In the genomic region with DNA sequence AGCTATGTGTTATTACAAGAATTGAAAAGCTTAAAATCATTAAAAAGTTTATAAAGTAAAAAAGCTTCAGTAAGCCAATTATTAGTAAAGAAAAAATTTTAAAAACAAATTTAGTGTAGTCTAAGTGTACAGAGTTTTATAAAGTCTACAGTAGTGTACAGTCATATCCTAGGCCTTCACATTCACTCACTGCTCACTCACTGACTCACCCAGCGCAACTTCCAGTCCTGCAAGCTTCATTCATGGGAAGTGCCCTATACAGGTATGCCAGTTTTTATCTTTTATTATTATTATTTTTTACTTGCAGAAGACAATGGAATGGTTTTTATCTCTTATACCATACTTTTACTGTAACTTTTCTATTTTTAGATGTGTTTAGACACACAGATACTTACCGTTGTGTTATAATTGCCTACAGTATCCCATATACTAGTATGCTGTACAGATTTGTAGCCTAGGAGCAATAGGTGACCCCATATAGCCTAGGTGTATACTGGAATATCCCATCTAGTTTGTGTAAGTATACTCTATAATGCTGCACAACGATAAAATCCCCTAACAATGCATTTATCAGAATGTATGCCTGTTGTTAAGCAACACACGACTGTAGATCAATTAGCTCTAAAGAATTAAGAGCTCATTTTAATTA, we compare ENCODE assay signal across 18 cellular contexts.
DNase-seq lines count a peak whose midpoint lies in the region; ATAC-seq and TF ChIP-seq lines count a peak whose summit lies in the region.
"Had no signal": no experiment of that assay in that cellular context is flagged by ENCODE, and none has a peak within 500 bp of the region (broad histone marks: within the 10 kb centered on the region; RNA-seq: fewer than 3 reads in every experiment).

No MANE protein-coding gene starts in this region.

- no peaks in the 10 kb centered on the region for H3K27me3 ChIP-seq in foreskin keratinocyte
- no peaks in the 10 kb centered on the region for H3K27me3 ChIP-seq in upper lobe of left lung

- no peak for TF ChIP-seq EP300 in upper lobe of left lung (IDR thresholded peaks at IDR 0.05)

- H3K36me3 ChIP-seq in upper lobe of left lung: peaks cover 0 to 4% (median 0%) of the 10 kb centered on the region in 4 donors
- H3K36me3 ChIP-seq: HAP-1 had no signal

- CTCF ChIA-PET in activated CD4-positive, alpha-beta memory T cell treated with anti-CD3 and anti-CD28 coated beads for 36 hours (lab: Charles Lee): interaction anchor here (1.2 kb wide), 1 partner anchor 11 kb away, joined by 5 read pairs; no protein-coding TSS in a partner anchor
- CTCF ChIA-PET in activated CD4-positive, alpha-beta memory T cell treated with anti-CD3 and anti-CD28 coated beads, Interleukin-2, amount 10 ng/mL, durations not matched to agents 7 days and 5 days (lab: Charles Lee): interaction anchor here (0.6 kb wide), 1 partner anchor 189 kb away, joined by 3 read pairs; no protein-coding TSS in a partner anchor
- CTCF ChIA-PET in activated CD4-positive, alpha-beta T cell treated with anti-CD3 and anti-CD28 coated beads, Interleukin-2, amount 10 ng/mL, durations not matched to agents 7 days and 5 days (lab: Charles Lee): interaction anchor here (1.0 kb wide), 1 partner anchor 14 kb away, joined by 4 read pairs; no protein-coding TSS in a partner anchor

- no peaks in the 10 kb centered on the region for H3K9me3 Mint-ChIP-seq in activated CD4-positive, alpha-beta memory T cell treated with anti-CD3 and anti-CD28 coated beads for 36 hours
- H3K9me3 Mint-ChIP-seq in activated CD4-positive, alpha-beta memory T cell treated with anti-CD3 and anti-CD28 coated beads, Interleukin-2, amount 10 ng/mL, durations not matched to agents 7 days and 5 days: no peaks in the 10 kb centered on the region
- no peaks in the 10 kb centered on the region for H3K9me3 Mint-ChIP-seq in activated CD4-positive, alpha-beta T cell treated with anti-CD3 and anti-CD28 coated beads, Interleukin-2, amount 10 ng/mL, durations not matched to agents 7 days and 5 days
- H3K9me3 Mint-ChIP-seq: brain, immature natural killer cell had no signal

- intact Hi-C loops in activated CD4-positive, alpha-beta memory T cell treated with anti-CD3 and anti-CD28 coated beads for 36 hours (cut with micrococcal nuclease): no loop called here

- peaks cover 3% of the 10 kb centered on the region for H3K36me3 Mint-ChIP-seq in activated CD4-positive, alpha-beta memory T cell treated with anti-CD3 and anti-CD28 coated beads for 36 hours
- H3K36me3 Mint-ChIP-seq in activated CD4-positive, alpha-beta memory T cell treated with anti-CD3 and anti-CD28 coated beads, Interleukin-2, amount 10 ng/mL, durations not matched to agents 7 days and 5 days (ENCODE audit: low read depth): no peaks in the 10 kb centered on the region
- H3K36me3 Mint-ChIP-seq in activated CD4-positive, alpha-beta T cell treated with anti-CD3 and anti-CD28 coated beads, Interleukin-2, amount 10 ng/mL, durations not matched to agents 7 days and 5 days (ENCODE audit: low read depth): peaks cover 2% of the 10 kb centered on the region
- H3K36me3 Mint-ChIP-seq: brain had no signal

- DNase-seq in activated CD4-positive, alpha-beta memory T cell treated with anti-CD3 and anti-CD28 coated beads for 36 hours: peak; percentile 20
- no peak for DNase-seq in activated CD4-positive, alpha-beta memory T cell treated with anti-CD3 and anti-CD28 coated beads, Interleukin-2, amount 10 ng/mL, durations not matched to agents 7 days and 5 days
- DNase-seq in amniotic epithelial cell (ENCODE audit: low read depth) (peak; percentile 64), foreskin keratinocyte (peak; percentile 37 to 74), upper lobe of left lung (no peak)
- DNase-seq in activated CD4-positive, alpha-beta T cell treated with anti-CD3 and anti-CD28 coated beads, Interleukin-2, amount 10 ng/mL, durations not matched to agents 7 days and 5 days: no peak
- DNase-seq: 8988T; activated effector memory CD4-positive, alpha-beta T cell treated with Interleukin-2 at 50 U/mL for 16 hours; CD4-positive, alpha-beta memory T cell; DND-41; immature natural killer cell; KBM-7; NCI-H1417; stimulated activated naive CD4-positive, alpha-beta T cell treated with Interleukin-2 at 50 U/mL for 16 hours had no signal

- H3K9me3 ChIP-seq in upper lobe of left lung: no peaks in the 10 kb centered on the region
- H3K9me3 ChIP-seq: HAP-1 had no signal

- H3K27ac ChIP-seq in foreskin keratinocyte (no peak overlapping the region), upper lobe of left lung (no peak overlapping the region)

- peak; percentile 95 for ATAC-seq in foreskin keratinocyte
- no peak for ATAC-seq in upper lobe of left lung (ENCODE audit: low FRiP score in 2 of 2)
- no peak for ATAC-seq in GM19023 (IDR thresholded peaks at IDR 0.05; ENCODE audit: unreplicated experiment)
- ATAC-seq in GM21423 (IDR thresholded peaks at IDR 0.05; ENCODE audit: unreplicated experiment): no peak

- H3K27me3 Mint-ChIP-seq in activated CD4-positive, alpha-beta memory T cell treated with anti-CD3 and anti-CD28 coated beads for 36 hours: no peaks in the 10 kb centered on the region
- no peaks in the 10 kb centered on the region for H3K27me3 Mint-ChIP-seq in activated CD4-positive, alpha-beta memory T cell treated with anti-CD3 and anti-CD28 coated beads, Interleukin-2, amount 10 ng/mL, durations not matched to agents 7 days and 5 days
- no peaks in the 10 kb centered on the region for H3K27me3 Mint-ChIP-seq in activated CD4-positive, alpha-beta T cell treated with anti-CD3 and anti-CD28 coated beads, Interleukin-2, amount 10 ng/mL, durations not matched to agents 7 days and 5 days
- H3K27me3 Mint-ChIP-seq: brain; CD4-positive, alpha-beta memory T cell had no signal

- TF ChIP-seq CTCF in foreskin keratinocyte (conservative IDR thresholded peaks at IDR 0.05) (no peak), upper lobe of left lung (IDR thresholded peaks at IDR 0.05) (no peak)

- WGBS in upper lobe of left lung, 2 donors: 91 to 94% methylated on average over 4 of the region's 4 CpGs

- no peak overlapping the region for H3K27ac Mint-ChIP-seq in activated CD4-positive, alpha-beta memory T cell treated with anti-CD3 and anti-CD28 coated beads for 36 hours
- H3K27ac Mint-ChIP-seq in activated CD4-positive, alpha-beta memory T cell treated with anti-CD3 and anti-CD28 coated beads, Interleukin-2, amount 10 ng/mL, durations not matched to agents 7 days and 5 days: no peak overlapping the region
- no peak overlapping the region for H3K27ac Mint-ChIP-seq in activated CD4-positive, alpha-beta T cell treated with anti-CD3 and anti-CD28 coated beads, Interleukin-2, amount 10 ng/mL, durations not matched to agents 7 days and 5 days
- H3K27ac Mint-ChIP-seq: brain; CD4-positive, alpha-beta memory T cell; immature natural killer cell had no signal

- POLR2A ChIA-PET in activated CD4-positive, alpha-beta memory T cell treated with anti-CD3 and anti-CD28 coated beads for 36 hours (lab: Charles Lee): no interaction called here
- POLR2A ChIA-PET in activated CD4-positive, alpha-beta memory T cell treated with anti-CD3 and anti-CD28 coated beads, Interleukin-2, amount 10 ng/mL, durations not matched to agents 7 days and 5 days (lab: Charles Lee): no interaction called here
- POLR2A ChIA-PET in activated CD4-positive, alpha-beta T cell treated with anti-CD3 and anti-CD28 coated beads, Interleukin-2, amount 10 ng/mL, durations not matched to agents 7 days and 5 days (lab: Charles Lee): interaction anchor here (0.6 kb wide), 2 partner anchors 41 to 378 kb away, joined by 3 read pairs; no protein-coding TSS in a partner anchor

- H3K4me1 Mint-ChIP-seq in activated CD4-positive, alpha-beta memory T cell treated with anti-CD3 and anti-CD28 coated beads for 36 hours (ENCODE audit: low read depth): no peaks in the 10 kb centered on the region
- no peaks in the 10 kb centered on the region for H3K4me1 Mint-ChIP-seq in activated CD4-positive, alpha-beta memory T cell treated with anti-CD3 and anti-CD28 coated beads, Interleukin-2, amount 10 ng/mL, durations not matched to agents 7 days and 5 days
- H3K4me1 Mint-ChIP-seq in activated CD4-positive, alpha-beta T cell treated with anti-CD3 and anti-CD28 coated beads, Interleukin-2, amount 10 ng/mL, durations not matched to agents 7 days and 5 days: no peaks in the 10 kb centered on the region
- H3K4me1 Mint-ChIP-seq: CD4-positive, alpha-beta memory T cell; immature natural killer cell had no signal

- H3K4me1 ChIP-seq in foreskin keratinocyte: peaks cover 37% of the 10 kb centered on the region
- peaks cover 0 to 12% (median 3%) of the 10 kb centered on the region in 4 donors for H3K4me1 ChIP-seq in upper lobe of left lung

- TF ChIP-seq POLR2A in upper lobe of left lung (IDR thresholded peaks at IDR 0.05): no peak

- no peak overlapping the region for H3K4me3 ChIP-seq in upper lobe of left lung
- H3K4me3 ChIP-seq: HAP-1 had no signal

- no peak overlapping the region for H3K4me3 Mint-ChIP-seq in activated CD4-positive, alpha-beta memory T cell treated with anti-CD3 and anti-CD28 coated beads for 36 hours
- no peak overlapping the region for H3K4me3 Mint-ChIP-seq in activated CD4-positive, alpha-beta memory T cell treated with anti-CD3 and anti-CD28 coated beads, Interleukin-2, amount 10 ng/mL, durations not matched to agents 7 days and 5 days
- no peak overlapping the region for H3K4me3 Mint-ChIP-seq in activated CD4-positive, alpha-beta T cell treated with anti-CD3 and anti-CD28 coated beads, Interleukin-2, amount 10 ng/mL, durations not matched to agents 7 days and 5 days
- H3K4me3 Mint-ChIP-seq: brain; CD4-positive, alpha-beta memory T cell; immature natural killer cell had no signal

Comparison
In these comparisons a context has a peak if more than half of its experiments do, and no peak if none do; other contexts are left out.
1. DNase-seq: peak in activated CD4-positive, alpha-beta memory T cell treated with anti-CD3 and anti-CD28 coated beads for 36 hours (single experiment), amniotic epithelial cell (single experiment) and foreskin keratinocyte (2 of 2); none in activated CD4-positive, alpha-beta memory T cell treated with anti-CD3 and anti-CD28 coated beads, Interleukin-2, amount 10 ng/mL, durations not matched to agents 7 days and 5 days (single experiment), upper lobe of left lung (0 of 2) and activated CD4-positive, alpha-beta T cell treated with anti-CD3 and anti-CD28 coated beads, Interleukin-2, amount 10 ng/mL, durations not matched to agents 7 days and 5 days (single experiment).